Comparison of ENCODE assay signal across 1 cellular context in genomic region chr10:98134431-98135221, GRCh38.
TF ChIP-seq lines count a peak whose summit lies in the region.

R3HCC1L (plus strand) TSS chr10:98134657; CDS start chr10:98208115, 73,458 bp downstream.

TF ChIP-seq in HEK293, 187 proteins besides CTCF, POLR2A, EP300 and RAD21 (continued from another document):
- peak; percentile 48; the same call in 1 of the 2 replicates for TF ChIP-seq REST (tag by site-specific recombination; IDR thresholded peaks at IDR 0.05)
- peak; percentile 94 for TF ChIP-seq ZBTB6 (tag by site-specific recombination; IDR thresholded peaks at IDR 0.05)
- no peak for TF ChIP-seq ZFP41 (tag by site-specific recombination; IDR thresholded peaks at IDR 0.05; ENCODE audit: borderline replicate concordance)
- TF ChIP-seq SP7 (tag by site-specific recombination; IDR thresholded peaks at IDR 0.05): peak; percentile 60
- TF ChIP-seq YY1 (tag by site-specific recombination; IDR thresholded peaks at IDR 0.05): peak; percentile 81
- peak; percentile 87 for TF ChIP-seq YY2 (tag by site-specific recombination; IDR thresholded peaks at IDR 0.05)
- peak; percentile 67 for TF ChIP-seq GLIS1 (tag by site-specific recombination; IDR thresholded peaks at IDR 0.05)
- no peak for TF ChIP-seq ZNF174 (tag by site-specific recombination; IDR thresholded peaks at IDR 0.05)
- peak; percentile 95 for TF ChIP-seq ZNF341 (tag by site-specific recombination; IDR thresholded peaks at IDR 0.05; ENCODE audit: low read depth)
- peak; percentile 99 for TF ChIP-seq SP3 (tag by site-specific recombination; IDR thresholded peaks at IDR 0.05)
- TF ChIP-seq TSHZ1 (tag by site-specific recombination; IDR thresholded peaks at IDR 0.05; ENCODE audit: borderline replicate concordance): no peak
- peak; percentile 62; the same call in 1 of the 2 replicates for TF ChIP-seq ZBTB48 (tag by site-specific recombination; IDR thresholded peaks at IDR 0.05)
- peak; percentile 33 for TF ChIP-seq EGR2 (tag by site-specific recombination; IDR thresholded peaks at IDR 0.05; ENCODE audit: low read depth)
- TF ChIP-seq ZXDB (tag by site-specific recombination; IDR thresholded peaks at IDR 0.05): peak; percentile 92
- peak; percentile 82; the same call in 1 of the 2 replicates for TF ChIP-seq ZNF561 (tag by site-specific recombination; IDR thresholded peaks at IDR 0.05; ENCODE audit: borderline replicate concordance)
- TF ChIP-seq ZNF324 (tag by site-specific recombination; IDR thresholded peaks at IDR 0.05): 0 out of 2 replicates have a peak, but pooled peaks have one; percentile 59
- peak; percentile 99 for TF ChIP-seq ZNF394 (tag by site-specific recombination; IDR thresholded peaks at IDR 0.05; ENCODE audit: borderline replicate concordance)
- peak; percentile 93 for TF ChIP-seq KLF9 (tag by site-specific recombination; IDR thresholded peaks at IDR 0.05; ENCODE audit: low read depth)
- peak; percentile 98 for TF ChIP-seq ZBTB26 (tag by site-specific recombination; optimal IDR thresholded peaks at IDR 0.05)
- peak; percentile 72 for TF ChIP-seq ZNF629 (tag by site-specific recombination; IDR thresholded peaks at IDR 0.05)
- TF ChIP-seq ZNF521 (tag by site-specific recombination; IDR thresholded peaks at IDR 0.05): no peak
- peak; percentile 16; the same call in 1 of the 2 replicates for TF ChIP-seq ZNF518A (tag by site-specific recombination; conservative IDR thresholded peaks at IDR 0.05; ENCODE audit: low read depth)
